ENCODE assay signal across 1 cellular context in genomic region chr19:3984908-3985642, GRCh38.
A peak's percentile ranks its signal among the peaks of the same experiment; 100 is the strongest.
TF ChIP-seq lines count a peak whose summit lies in the region.

EEF2 (minus strand) TSS chr19:3985463; CDS start chr19:3985380, 83 bp downstream.

TF ChIP-seq in HepG2, 621 proteins besides CTCF, POLR2A, EP300 and RAD21 (continued from another document and continues in another):
- TF ChIP-seq MAFF (IDR thresholded peaks at IDR 0.05; ENCODE audit: low read depth, low read length) (peak; percentile 93), TBX2 (CRISPR knock-in tag; IDR thresholded peaks at IDR 0.05; ENCODE audit: borderline replicate concordance) (peak; percentile 56; the same call in 1 of the 2 replicates), ZUFSP (CRISPR knock-in tag; IDR thresholded peaks at IDR 0.05; ENCODE audit: borderline replicate concordance) (no peak), LRRFIP1 (CRISPR knock-in tag; conservative IDR thresholded peaks at IDR 0.05) (no peak), PTBP1 (IDR thresholded peaks at IDR 0.05; ENCODE audit: low read depth, low read length, poor library complexity, severe bottlenecking) (peak; percentile 35), ZNF253 (CRISPR knock-in tag; IDR thresholded peaks at IDR 0.05; ENCODE audit: borderline replicate concordance) (peak; percentile 87; the same call in 1 of the 2 replicates), GRHL1 (CRISPR knock-in tag; conservative IDR thresholded peaks at IDR 0.05) (peak; percentile 25; the same call in 1 of the 2 replicates), ZNF256 (CRISPR knock-in tag; conservative IDR thresholded peaks at IDR 0.05) (no peak), SNRNP70 (IDR thresholded peaks at IDR 0.05; ENCODE audit: low read depth, low read length) (no peak), ATM (IDR thresholded peaks at IDR 0.05; ENCODE audit: borderline replicate concordance) (no peak), NR2C2 (CRISPR knock-in tag; IDR thresholded peaks at IDR 0.05; ENCODE audit: borderline replicate concordance) (no peak), SRSF9 (IDR thresholded peaks at IDR 0.05; ENCODE audit: borderline replicate concordance, insufficient read depth, low read depth, low read length, poor library complexity, severe bottlenecking) (no peak), MXI1 (IDR thresholded peaks at IDR 0.05; ENCODE audit: borderline replicate concordance, low read depth, low read length) (peak; percentile 86; the same call in 1 of the 3 replicates), TERF1 (CRISPR knock-in tag; IDR thresholded peaks at IDR 0.05) (no peak), ZNF766 (CRISPR knock-in tag; IDR thresholded peaks at IDR 0.05; ENCODE audit: borderline replicate concordance) (peak; percentile 71), SUZ12 (IDR thresholded peaks at IDR 0.05; ENCODE audit: low read depth, low read length) (no peak), TEAD2 (CRISPR knock-in tag; IDR thresholded peaks at IDR 0.05) (0 out of 2 replicates have a peak, but pooled peaks have one; percentile 14), RBAK (CRISPR knock-in tag; IDR thresholded peaks at IDR 0.05) (no peak), ZNF274 (CRISPR knock-in tag; IDR thresholded peaks at IDR 0.05) (peak; percentile 74; the same call in 1 of the 2 replicates), PRDM4 (CRISPR knock-in tag; IDR thresholded peaks at IDR 0.05; ENCODE audit: borderline replicate concordance) (no peak), EED (CRISPR knock-in tag; IDR thresholded peaks at IDR 0.05) (peak; percentile 78; the same call in 1 of the 2 replicates), ZNF747 (CRISPR knock-in tag; IDR thresholded peaks at IDR 0.05; ENCODE audit: borderline replicate concordance) (peak; percentile 52; the same call in 1 of the 2 replicates), MAZ (IDR thresholded peaks at IDR 0.05; ENCODE audit: borderline replicate concordance, low read depth, low read length) (peak; percentile 98), MAZ (CRISPR knock-in tag; IDR thresholded peaks at IDR 0.05; ENCODE audit: low read depth) (peak; percentile 66; the same call in 1 of the 2 replicates), ARHGAP35 (CRISPR knock-in tag; IDR thresholded peaks at IDR 0.05; ENCODE audit: borderline replicate concordance) (peak; percentile 63), NFATC3 (CRISPR knock-in tag; IDR thresholded peaks at IDR 0.05) (no peak), ZEB1 (IDR thresholded peaks at IDR 0.05; ENCODE audit: insufficient replicate concordance, low read depth) (no peak), AKNA (CRISPR knock-in tag; IDR thresholded peaks at IDR 0.05; ENCODE audit: borderline replicate concordance) (no peak), PLRG1 (conservative IDR thresholded peaks at IDR 0.05) (no peak), ZNF160 (CRISPR knock-in tag; IDR thresholded peaks at IDR 0.05) (no peak), ZFP41 (CRISPR knock-in tag; IDR thresholded peaks at IDR 0.05; ENCODE audit: borderline replicate concordance) (0 out of 2 replicates have a peak, but pooled peaks have one; percentile 64), HDAC2 (CRISPR knock-in tag; IDR thresholded peaks at IDR 0.05) (no peak; the same call in 1 of the 2 replicates), JUNB (CRISPR knock-in tag; IDR thresholded peaks at IDR 0.05; ENCODE audit: borderline replicate concordance) (peak; percentile 20; the same call in 1 of the 2 replicates), SIN3B (IDR thresholded peaks at IDR 0.05; ENCODE audit: low read length) (no peak), ZNF619 (CRISPR knock-in tag; IDR thresholded peaks at IDR 0.05) (peak; percentile 96)
- TF ChIP-seq, protein P1, sequence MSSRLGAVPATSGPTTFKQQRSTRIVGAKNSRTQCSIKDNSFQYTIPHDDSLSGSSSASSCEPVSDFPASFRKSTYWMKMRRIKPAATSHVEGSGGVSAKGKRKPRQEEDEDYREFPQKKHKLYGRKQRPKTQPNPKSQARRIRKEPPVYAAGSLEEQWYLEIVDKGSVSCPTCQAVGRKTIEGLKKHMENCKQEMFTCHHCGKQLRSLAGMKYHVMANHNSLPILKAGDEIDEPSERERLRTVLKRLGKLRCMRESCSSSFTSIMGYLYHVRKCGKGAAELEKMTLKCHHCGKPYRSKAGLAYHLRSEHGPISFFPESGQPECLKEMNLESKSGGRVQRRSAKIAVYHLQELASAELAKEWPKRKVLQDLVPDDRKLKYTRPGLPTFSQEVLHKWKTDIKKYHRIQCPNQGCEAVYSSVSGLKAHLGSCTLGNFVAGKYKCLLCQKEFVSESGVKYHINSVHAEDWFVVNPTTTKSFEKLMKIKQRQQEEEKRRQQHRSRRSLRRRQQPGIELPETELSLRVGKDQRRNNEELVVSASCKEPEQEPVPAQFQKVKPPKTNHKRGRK (CRISPR knock-in tag; IDR thresholded peaks at IDR 0.05), result 0 out of 2 replicates have a peak, but pooled peaks have one; percentile 37
- TF ChIP-seq, protein P2, sequence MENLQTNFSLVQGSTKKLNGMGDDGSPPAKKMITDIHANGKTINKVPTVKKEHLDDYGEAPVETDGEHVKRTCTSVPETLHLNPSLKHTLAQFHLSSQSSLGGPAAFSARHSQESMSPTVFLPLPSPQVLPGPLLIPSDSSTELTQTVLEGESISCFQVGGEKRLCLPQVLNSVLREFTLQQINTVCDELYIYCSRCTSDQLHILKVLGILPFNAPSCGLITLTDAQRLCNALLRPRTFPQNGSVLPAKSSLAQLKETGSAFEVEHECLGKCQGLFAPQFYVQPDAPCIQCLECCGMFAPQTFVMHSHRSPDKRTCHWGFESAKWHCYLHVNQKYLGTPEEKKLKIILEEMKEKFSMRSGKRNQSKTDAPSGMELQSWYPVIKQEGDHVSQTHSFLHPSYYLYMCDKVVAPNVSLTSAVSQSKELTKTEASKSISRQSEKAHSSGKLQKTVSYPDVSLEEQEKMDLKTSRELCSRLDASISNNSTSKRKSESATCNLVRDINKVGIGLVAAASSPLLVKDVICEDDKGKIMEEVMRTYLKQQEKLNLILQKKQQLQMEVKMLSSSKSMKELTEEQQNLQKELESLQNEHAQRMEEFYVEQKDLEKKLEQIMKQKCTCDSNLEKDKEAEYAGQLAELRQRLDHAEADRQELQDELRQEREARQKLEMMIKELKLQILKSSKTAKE (CRISPR knock-in tag; IDR thresholded peaks at IDR 0.05; ENCODE audit: borderline replicate concordance), result peak; percentile 60; the same call in 1 of the 2 replicates
